Comparison of ENCODE assay signal across 7 cellular contexts in the genomic region with DNA sequence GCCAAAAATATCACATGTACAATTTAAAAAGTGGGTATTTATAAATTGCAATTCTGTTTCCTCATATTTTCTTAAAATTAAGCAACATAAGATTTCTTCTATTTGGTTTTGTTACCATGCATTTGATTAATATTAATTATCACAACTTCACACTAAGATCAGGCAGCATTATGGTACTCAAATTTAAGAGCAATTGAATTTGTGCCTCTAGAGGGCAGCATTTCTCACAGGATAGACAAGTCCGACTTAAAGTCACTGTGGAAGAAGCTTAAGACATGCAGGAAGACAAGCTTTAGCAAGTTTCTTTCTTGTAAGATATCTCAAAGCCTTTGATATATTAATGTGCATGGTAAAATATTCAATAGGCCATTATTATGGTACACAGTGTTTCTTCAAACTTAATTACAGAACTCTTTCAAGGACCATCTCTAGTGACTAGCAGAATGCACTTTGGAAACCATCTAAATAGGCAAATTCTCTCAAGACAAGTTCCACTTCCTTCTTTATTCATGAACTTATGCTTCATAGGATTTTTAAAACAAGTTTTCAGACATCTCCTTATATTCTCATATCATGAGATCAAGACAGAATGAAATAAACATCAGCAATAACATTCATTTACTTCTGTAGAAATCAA. TPM values are rescaled to one million over a fixed set of nuclear protein-coding genes. Genes with fewer than 3 reads are reported as not detected.
DNase-seq lines count a peak whose midpoint lies in the region; ATAC-seq, FAIRE-seq and TF ChIP-seq lines count a peak whose summit lies in the region.

No MANE protein-coding gene starts in this region.

- H3K4me3 ChIP-seq in adrenal gland (no peak overlapping the region), right atrium auricular region (no peak overlapping the region), gastrocnemius medialis (no peak overlapping the region)

- H3K4me1 ChIP-seq in adrenal gland (replicated peaks in 1 of 2) (no peaks in the 10 kb centered on the region), right atrium auricular region (no peaks in the 10 kb centered on the region), gastrocnemius medialis (peaks cover 0 to 6% of the 10 kb centered on the region in 2 donors)

- DNase-seq in KBM-7: peak; percentile 84
- DNase-seq in RCC 7860 (ENCODE audit: low spot score): peak; percentile 38
- peak in 6 of 7 donors; percentile 49 to 77 (median 65) for DNase-seq in adrenal gland
- DNase-seq in right atrium auricular region (ENCODE audit: low spot score): no peak
- peak; percentile 15 to 27 for DNase-seq in gastrocnemius medialis

- in situ Hi-C loops in KBM-7 (cut with MboI; ENCODE audit: low pct_unique_long_range_greater_than_20kb, low sequenced_read_pairs) (no loop called here), gastrocnemius medialis (cut with MboI; ENCODE audit: low sequenced_read_pairs in 4 of 4) (loop anchor here in 3 of 4 donors (5.0 to 10.0 kb wide), 3 partner anchors 141 to 234 kb away; no protein-coding TSS in a partner anchor)

- H3K27me3 ChIP-seq in adrenal gland (no peaks in the 10 kb centered on the region), right atrium auricular region (no peaks in the 10 kb centered on the region), gastrocnemius medialis (no peaks in the 10 kb centered on the region)

- H3K27ac ChIP-seq in adrenal gland (no peak overlapping the region), right atrium auricular region (no peak overlapping the region), gastrocnemius medialis (no peak overlapping the region)

- TF ChIP-seq POLR2A in adrenal gland (IDR thresholded peaks at IDR 0.05) (no peak), gastrocnemius medialis (IDR thresholded peaks at IDR 0.05) (no peak)

- H3K9me3 ChIP-seq in adrenal gland (replicated peaks in 1 of 3) (no peaks in the 10 kb centered on the region), right atrium auricular region (no peaks in the 10 kb centered on the region), gastrocnemius medialis (no peaks in the 10 kb centered on the region)

- H3K36me3 ChIP-seq in adrenal gland (replicated peaks in 1 of 2): no peaks in the 10 kb centered on the region
- H3K36me3 ChIP-seq in right atrium auricular region: no peaks in the 10 kb centered on the region
- no peaks in the 10 kb centered on the region for H3K36me3 ChIP-seq in gastrocnemius medialis

- 0 to 8% (median 4%) methylated on average over 1 of the region's 1 CpG for WGBS in adrenal gland, 4 donors

- peak; percentile 98 for FAIRE-seq in G401.6 (lab: Jason Lieb, UNC)
- FAIRE-seq in RCC 7860 (lab: Jason Lieb, UNC): peak; percentile 69

- peak; percentile 65 for ATAC-seq in GM21526 (IDR thresholded peaks at IDR 0.05; ENCODE audit: low FRiP score, unreplicated experiment)
- peak; percentile 76 to 82 for ATAC-seq in gastrocnemius medialis

- TF ChIP-seq CTCF in adrenal gland (IDR thresholded peaks at IDR 0.05): peak; percentile 44 to 84 (median 71)
- peak; percentile 65 to 86 for TF ChIP-seq CTCF in right atrium auricular region (IDR thresholded peaks at IDR 0.05)
- TF ChIP-seq CTCF in gastrocnemius medialis (IDR thresholded peaks at IDR 0.05 in 4 of 5, conservative IDR thresholded peaks at IDR 0.05 in 1 of 5): peak; percentile 47 to 80 (median 65)

- intact Hi-C loops in adrenal gland (cut with DNase I): no loop called here
- intact Hi-C loops in gastrocnemius medialis (cut with DNase I; ENCODE audit: low total_unique reads): loop anchor here (1.0 kb wide), 2 partner anchors 139 to 234 kb away; no protein-coding TSS in a partner anchor

RNA-seq across cellular contexts. Expression of a gene that starts 35.0 kb away (rescaled TPM):
- total RNA-seq in adrenal gland: 10 to 100 TPM; 23.6 to 46.1 (median 31.5) TPM
- polyA plus RNA-seq in adrenal gland: 10 to 100 TPM; 17.6 to 27.0 (median 19.1) TPM
- total RNA-seq in right atrium auricular region: 10 to 100 TPM; 39.9 to 49.4 TPM
- 10 to 100 TPM; 23.5 to 40.8 (median 28.8) TPM for total RNA-seq in gastrocnemius medialis
